Comparison of ENCODE assay signal across 8 cellular contexts in genomic region chr10:72328045-72328828, GRCh38. TPM values are rescaled to one million over a fixed set of nuclear protein-coding genes. Genes with fewer than 3 reads are reported as not detected.
A peak's percentile ranks its signal among the peaks of the same experiment; 100 is the strongest.
DNase-seq lines count a peak whose midpoint lies in the region; FAIRE-seq and TF ChIP-seq lines count a peak whose summit lies in the region.

No MANE protein-coding gene starts in this region.

- H3K79me2 ChIP-seq in OCI-LY3 (ENCODE audit: low read length), result no peaks in the 10 kb centered on the region

- H3K27me3 ChIP-seq in OCI-LY3 (ENCODE audit: low read depth, low read length), result no peaks in the 10 kb centered on the region
- H3K27me3 ChIP-seq in bronchial epithelial cell (ENCODE audit: control insufficient read depth, insufficient read depth, low read length), result no peaks in the 10 kb centered on the region

- no peaks in the 10 kb centered on the region; the same call in 1 of the 2 replicates for H3K9me3 ChIP-seq in OCI-LY3 (ENCODE audit: insufficient read depth, low read length)

- no peak overlapping the region for H3K27ac ChIP-seq in OCI-LY3 (ENCODE audit: low read length)

- peaks cover 79% of the 10 kb centered on the region for H3K4me1 Mint-ChIP-seq in stimulated activated naive CD8-positive, alpha-beta T cell treated with anti-CD3 and anti-CD28 coated beads, Interleukin-15, Interleukin-2, amounts not matched to agents 100 ng/mL and 50 ng/mL, for 24 hours (ENCODE audit: low read depth)

- peak overlapping the region; percentile 89 for H3K4me3 Mint-ChIP-seq in stimulated activated naive CD8-positive, alpha-beta T cell treated with anti-CD3 and anti-CD28 coated beads, Interleukin-15, Interleukin-2, amounts not matched to agents 100 ng/mL and 50 ng/mL, for 24 hours

- TF ChIP-seq CTCF in AG10803 (conservative IDR thresholded peaks at IDR 0.05; ENCODE audit: low read length), result peak; percentile 69
- peak; percentile 48; the same call in 2 of the 3 replicates for TF ChIP-seq CTCF in GM12872 (IDR thresholded peaks at IDR 0.05; ENCODE audit: insufficient read depth, low read depth, low read length)
- TF ChIP-seq CTCF in OCI-LY3 (IDR thresholded peaks at IDR 0.05; ENCODE audit: low read depth, low read length), result peak; percentile 51
- TF ChIP-seq CTCF in bronchial epithelial cell (IDR thresholded peaks at IDR 0.05; ENCODE audit: insufficient read depth, low read length, severe bottlenecking), result peak; percentile 62

- H3K4me3 ChIP-seq in AG10803 (ENCODE audit: low read length) (no peak overlapping the region), OCI-LY3 (ENCODE audit: low read length) (no peak overlapping the region), bronchial epithelial cell (ENCODE audit: low read depth, low read length) (no peak overlapping the region)

- peaks cover 8% of the 10 kb centered on the region for H3K36me3 Mint-ChIP-seq in stimulated activated naive CD8-positive, alpha-beta T cell treated with anti-CD3 and anti-CD28 coated beads, Interleukin-15, Interleukin-2, amounts not matched to agents 100 ng/mL and 50 ng/mL, for 24 hours (ENCODE audit: low read depth)

- no peak for FAIRE-seq in bronchial epithelial cell (lab: Jason Lieb, UNC)

- peak; percentile 69 for DNase-seq in AG10803 (ENCODE audit: low read depth)
- DNase-seq in bronchial epithelial cell (ENCODE audit: low read depth), result peak; percentile 40
- DNase-seq in kidney glomerular epithelial cell (lab: John Stamatoyannopoulos, UW), result peak; percentile 45
- DNase-seq in mesenteric fat pad (ENCODE audit: low spot score), result no peak
- DNase-seq in activated CD4-positive, CD25-positive, alpha-beta regulatory T cell (lab: John Stamatoyannopoulos, UW), result no peak

- peaks cover 57% of the 10 kb centered on the region for H3K4me1 ChIP-seq in OCI-LY3 (ENCODE audit: low read length)

- no peaks in the 10 kb centered on the region for H4K20me1 ChIP-seq in OCI-LY3 (ENCODE audit: insufficient read depth, low read length)

- H3K9ac ChIP-seq in OCI-LY3 (ENCODE audit: low read length), result peak overlapping the region; percentile 10; the same call in 1 of the 2 replicates

- H3K4me2 ChIP-seq in OCI-LY3 (ENCODE audit: low read length), result no peak overlapping the region

- H3K27ac Mint-ChIP-seq in stimulated activated naive CD8-positive, alpha-beta T cell treated with anti-CD3 and anti-CD28 coated beads, Interleukin-15, Interleukin-2, amounts not matched to agents 100 ng/mL and 50 ng/mL, for 24 hours, result peak overlapping the region; percentile 95

- no peaks in the 10 kb centered on the region for H3K27me3 Mint-ChIP-seq in stimulated activated naive CD8-positive, alpha-beta T cell treated with anti-CD3 and anti-CD28 coated beads, Interleukin-15, Interleukin-2, amounts not matched to agents 100 ng/mL and 50 ng/mL, for 24 hours

- no peaks in the 10 kb centered on the region for H3K9me3 Mint-ChIP-seq in stimulated activated naive CD8-positive, alpha-beta T cell treated with anti-CD3 and anti-CD28 coated beads, Interleukin-15, Interleukin-2, amounts not matched to agents 100 ng/mL and 50 ng/mL, for 24 hours

- no peak overlapping the region; the same call in 1 of the 2 replicates for H2AFZ ChIP-seq in OCI-LY3 (ENCODE audit: low read depth, low read length)

- peaks cover 1% of the 10 kb centered on the region for H3K36me3 ChIP-seq in OCI-LY3 (replicated peaks; ENCODE audit: low read depth, low read length)
- H3K36me3 ChIP-seq in bronchial epithelial cell (ENCODE audit: control insufficient read depth, insufficient read depth, low read length), result no peaks in the 10 kb centered on the region

RNA-seq across cellular contexts. Expression of gene DNAJB12, which starts 26.5 kb away (rescaled TPM):
- total RNA-seq in bronchial epithelial cell, result 21.6 and 26.6 TPM in 2 replicates
- 37.7 TPM for total RNA-seq in mesenteric fat pad

RNA-seq across cellular contexts. Expression of gene DDIT4, which starts 54.5 kb away (rescaled TPM):
- 2,437 and 2,447 TPM in 2 replicates for total RNA-seq in bronchial epithelial cell
- total RNA-seq in mesenteric fat pad, result 236 TPM

Comparison
In these comparisons a context has a peak if more than half of its experiments do, and no peak if none do; other contexts are left out.
1. DNase-seq: peak in AG10803 (single experiment), bronchial epithelial cell (single experiment) and kidney glomerular epithelial cell (single experiment); none in mesenteric fat pad (single experiment) and activated CD4-positive, CD25-positive, alpha-beta regulatory T cell (0 of 4).
2. RNA of gene DDIT4, which starts 54.5 kb away (total RNA-seq): 2,437 to 2,447 TPM in bronchial epithelial cell; 236 TPM in mesenteric fat pad (single experiment); every median in the first group is over 10 times any median in the second.
3. Peak in every context shown above with its lines, with median percentiles within 50 percentile points of each other: CTCF ChIP-seq.